9 cellular contexts compared by ENCODE assay signal in the genomic region with DNA sequence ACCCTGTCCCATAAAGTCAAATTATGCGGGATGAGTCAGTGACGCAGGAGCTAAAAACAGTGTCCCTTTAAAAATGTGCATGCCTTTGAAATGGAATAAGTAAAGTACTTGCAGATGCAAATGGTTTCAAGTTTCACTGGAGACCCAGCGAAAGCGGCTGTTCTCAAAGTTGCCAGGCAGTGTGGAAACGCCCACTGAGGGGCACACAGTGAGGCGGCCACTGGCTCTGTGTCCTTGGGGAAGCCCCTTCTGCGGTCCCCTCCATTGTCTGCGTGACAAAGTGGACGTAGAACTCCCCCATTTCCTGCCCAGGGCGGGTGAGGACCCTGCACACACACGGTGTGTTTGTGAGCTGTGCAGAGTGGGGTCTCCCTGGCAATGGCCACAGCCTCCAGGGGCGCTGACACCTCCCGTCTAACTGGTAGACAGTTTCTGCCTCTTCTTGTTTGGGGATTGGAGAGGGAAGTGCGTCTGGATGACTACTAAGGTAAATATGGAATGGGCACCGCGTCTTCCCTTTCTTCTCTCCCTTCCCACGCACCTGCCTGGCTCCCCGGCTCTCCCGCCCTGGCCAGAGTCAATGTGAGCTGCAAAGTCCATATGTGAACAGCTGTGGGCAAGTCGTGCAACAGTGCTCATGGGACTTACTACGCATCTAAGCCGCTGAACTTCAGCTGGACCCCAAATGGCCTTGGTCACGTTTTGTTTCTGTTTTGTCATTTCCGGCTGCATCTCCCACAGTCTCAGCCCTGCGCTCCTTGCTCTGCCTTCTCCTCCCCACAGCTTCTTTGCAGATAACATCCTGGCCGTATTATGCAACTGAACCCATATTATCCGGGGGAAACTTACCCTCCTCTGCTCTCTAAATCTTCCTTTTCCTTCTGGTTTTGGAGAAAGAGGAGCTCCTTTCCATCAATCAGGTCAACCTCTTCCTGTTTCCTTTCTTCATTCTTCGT. TPM values are rescaled to one million over a fixed set of nuclear protein-coding genes. Genes with fewer than 3 reads are reported as not detected.
A peak's percentile ranks its signal among the peaks of the same experiment; 100 is the strongest.
DNase-seq lines count a peak whose midpoint lies in the region; ATAC-seq and TF ChIP-seq lines count a peak whose summit lies in the region.
"Had no signal": no experiment of that assay in that cellular context is flagged by ENCODE, and none has a peak within 500 bp of the region (broad histone marks: within the 10 kb centered on the region; RNA-seq: fewer than 3 reads in every experiment).

No MANE protein-coding gene starts in this region.

- peak; percentile 51 for ATAC-seq in HG03439 (IDR thresholded peaks at IDR 0.05; ENCODE audit: unreplicated experiment)
- ATAC-seq in foreskin keratinocyte, result peak; percentile 78
- peak; percentile 46 to 67 (median 56) for ATAC-seq in psoas muscle
- no peak for ATAC-seq in HG03097 (IDR thresholded peaks at IDR 0.05; ENCODE audit: low FRiP score, unreplicated experiment)

- H3K9me3 ChIP-seq in SU-DHL-6 (ENCODE audit: insufficient read depth, low read length) (no peaks in the 10 kb centered on the region), psoas muscle (no peaks in the 10 kb centered on the region)

- peak overlapping the region; percentile 3 for H3K4me2 ChIP-seq in SU-DHL-6 (ENCODE audit: low read depth, low read length, poor library complexity, severe bottlenecking)

- H3K27ac ChIP-seq in SU-DHL-6 (ENCODE audit: low read depth, low read length) (no peak overlapping the region), foreskin keratinocyte (no peak overlapping the region), psoas muscle (peak overlapping the region; percentile 55), dorsolateral prefrontal cortex (peak overlapping the region in 1 of 59 donors; percentile 28)
- H3K27ac ChIP-seq: VCaP had no signal

- no peaks in the 10 kb centered on the region for H3F3A ChIP-seq in SU-DHL-6 (ENCODE audit: insufficient read depth)

- no peaks in the 10 kb centered on the region for H4K20me1 ChIP-seq in SU-DHL-6 (ENCODE audit: low read depth, low read length)

- H3K36me3 ChIP-seq in SU-DHL-6 (ENCODE audit: low read length), result no peaks in the 10 kb centered on the region
- H3K36me3 ChIP-seq in psoas muscle (ENCODE audit: insufficient read depth in 1 of 2, low read depth in 1 of 2), result no peaks in the 10 kb centered on the region

- H2AFZ ChIP-seq in SU-DHL-6 (ENCODE audit: low read depth, low read length, severe bottlenecking), result no peak overlapping the region

- intact Hi-C loops in psoas muscle (cut with DNase I) (loop anchor here in 1 of 2 donors (10.0 kb wide), 1 partner anchor 86 kb away; no protein-coding TSS in a partner anchor), dorsolateral prefrontal cortex (cut with DNase I) (no loop called here)

- no peak overlapping the region for H3K9ac ChIP-seq in SU-DHL-6 (ENCODE audit: low read length)

- peak; percentile 15 to 32 for DNase-seq in foreskin keratinocyte
- peak in 1 of 2 donors; percentile 22 for DNase-seq in psoas muscle
- DNase-seq in dorsolateral prefrontal cortex, result no peak
- DNase-seq in NCI-H2029 (lab: John Stamatoyannopoulos, UW), result no peak

- TF ChIP-seq CTCF in GM12874 (IDR thresholded peaks at IDR 0.05; ENCODE audit: insufficient read depth, low read depth, low read length), result peak; percentile 14; the same call in 1 of the 2 replicates
- no peak for TF ChIP-seq CTCF in SU-DHL-6 (IDR thresholded peaks at IDR 0.05; ENCODE audit: insufficient read depth, low read length, poor library complexity, severe bottlenecking)
- TF ChIP-seq CTCF in foreskin keratinocyte (conservative IDR thresholded peaks at IDR 0.05), result peak; percentile 35
- TF ChIP-seq CTCF in psoas muscle (IDR thresholded peaks at IDR 0.05), result no peak
- no peak for TF ChIP-seq CTCF in dorsolateral prefrontal cortex (IDR thresholded peaks at IDR 0.05 in 54 of 56, conservative IDR thresholded peaks at IDR 0.05 in 2 of 56; ENCODE audit: low read depth in 1 of 56, partially characterized antibody in 56 of 56)

- no peaks in the 10 kb centered on the region; the same call in 1 of the 2 replicates for H3K27me3 ChIP-seq in SU-DHL-6 (ENCODE audit: low read length)
- peaks cover 14% of the 10 kb centered on the region for H3K27me3 ChIP-seq in foreskin keratinocyte
- H3K27me3 ChIP-seq in psoas muscle (ENCODE audit: insufficient read depth in 3 of 3, low read length in 2 of 3), result peaks cover 0 to 37% (median 2%) of the 10 kb centered on the region in 3 donors
- H3K27me3 ChIP-seq in dorsolateral prefrontal cortex, result peaks cover 0 to 49% (median 17%) of the 10 kb centered on the region in 45 donors

- peaks cover 8% of the 10 kb centered on the region for H3K4me1 ChIP-seq in foreskin keratinocyte
- peaks cover 21% of the 10 kb centered on the region for H3K4me1 ChIP-seq in psoas muscle

- H3K4me3 ChIP-seq in SU-DHL-6 (ENCODE audit: insufficient read depth, low read length, poor library complexity, severe bottlenecking) (no peak overlapping the region), psoas muscle (peak overlapping the region; percentile 61), dorsolateral prefrontal cortex (peak overlapping the region in 27 of 59 donors; percentile 2 to 49 (median 23))

- no peaks in the 10 kb centered on the region for H3K79me2 ChIP-seq in SU-DHL-6 (ENCODE audit: insufficient read depth, low read length)

- 4 to 6% (median 5%) methylated on average over 27 to 28 of the region's 28 CpGs for WGBS in psoas muscle, 3 donors

- H3K9me2 ChIP-seq in SU-DHL-6 (replicated peaks; ENCODE audit: insufficient read depth, low read length), result no peaks in the 10 kb centered on the region

RNA-seq across cellular contexts. Expression of gene ZNF516, which starts 33.7 kb away (rescaled TPM):
- total RNA-seq in foreskin keratinocyte (11.7 and 14.6 TPM in 2 replicates), psoas muscle (10 to 100 TPM in 3 of 4 donors, 1 to 10 TPM in 1; 9.6 to 20.6 (median 17.2) TPM), dorsolateral prefrontal cortex (10 to 100 TPM; 11.2 to 62.4 (median 28.3) TPM)
- polyA plus RNA-seq in foreskin keratinocyte (5.9 and 8.2 TPM in 2 replicates), psoas muscle (1 to 10 TPM; 2.4 to 8.1 (median 2.7) TPM)

Comparison
In these comparisons a context has a peak if more than half of its experiments do, and no peak if none do; other contexts are left out.
1. CTCF ChIP-seq: peak in GM12874 (single experiment) and foreskin keratinocyte (single experiment); none in SU-DHL-6 (single experiment), psoas muscle (single experiment) and dorsolateral prefrontal cortex (0 of 56).
2. DNase-seq: peak in foreskin keratinocyte (2 of 2); none in dorsolateral prefrontal cortex (0 of 10) and NCI-H2029 (single experiment).